21 cellular contexts compared by ENCODE assay signal in the genomic region with DNA sequence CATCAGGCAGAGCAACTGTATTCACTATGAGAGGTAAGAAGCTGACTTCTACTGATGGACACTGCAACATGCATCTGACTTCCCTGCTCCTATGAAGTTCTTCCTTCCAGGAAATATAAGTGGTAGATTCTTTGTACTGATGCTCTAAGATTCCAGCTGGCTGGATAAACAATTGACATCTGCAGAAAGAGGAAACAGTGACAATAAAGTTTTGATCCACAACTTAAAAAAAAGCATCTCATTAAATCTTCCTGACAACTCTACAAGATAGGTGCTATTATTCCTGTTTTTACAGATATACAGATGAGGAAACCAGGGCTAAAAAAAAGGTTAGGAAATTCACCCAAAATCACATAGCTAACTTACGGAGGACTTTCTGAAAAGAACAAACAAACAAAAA.
"Had no signal": no experiment of that assay in that cellular context is flagged by ENCODE, and none has a peak within 500 bp of the region (broad histone marks: within the 10 kb centered on the region; RNA-seq: fewer than 3 reads in every experiment).

No MANE protein-coding gene starts in this region.

- H3K27me3 Mint-ChIP-seq: effector memory CD8-positive, alpha-beta T cell; naive thymus-derived CD4-positive, alpha-beta T cell; progenitor cell of endocrine pancreas; stimulated activated naive B cell treated with anti-CD40 and anti-IgM and Interleukin-4, amounts not matched to agents 10 μg/mL and 1 μg/mL and 100 μg/mL, for 72 hours; stimulated activated naive CD8-positive, alpha-beta T cell treated with anti-CD3 and anti-CD28 coated beads, Interleukin-15, Interleukin-2, amounts not matched to agents 100 ng/mL and 50 ng/mL, for 24 hours had no signal

- H3K27ac Mint-ChIP-seq: nephron; neural progenitor cell; progenitor cell of endocrine pancreas; stimulated activated naive B cell treated with anti-CD40 and anti-IgM and Interleukin-4, amounts not matched to agents 10 μg/mL and 1 μg/mL and 100 μg/mL, for 72 hours; stimulated activated naive CD8-positive, alpha-beta T cell treated with anti-CD3 and anti-CD28 coated beads, Interleukin-15, Interleukin-2, amounts not matched to agents 100 ng/mL and 50 ng/mL, for 24 hours had no signal

- H3K4me3 Mint-ChIP-seq: effector memory CD8-positive, alpha-beta T cell; naive thymus-derived CD4-positive, alpha-beta T cell; nephron; neural progenitor cell; stimulated activated naive B cell treated with anti-CD40 and anti-IgM and Interleukin-4, amounts not matched to agents 10 μg/mL and 1 μg/mL and 100 μg/mL, for 72 hours; stimulated activated naive CD8-positive, alpha-beta T cell treated with anti-CD3 and anti-CD28 coated beads, Interleukin-15, Interleukin-2, amounts not matched to agents 100 ng/mL and 50 ng/mL, for 24 hours had no signal

- ATAC-seq: effector memory CD8-positive, alpha-beta T cell; esophagus mucosa; foreskin keratinocyte; gastroesophageal sphincter; heart left ventricle; left lobe of liver; naive thymus-derived CD4-positive, alpha-beta T cell; right lobe of liver; stimulated activated naive B cell treated with anti-CD40 and anti-IgM and Interleukin-4, amounts not matched to agents 10 μg/mL and 1 μg/mL and 100 μg/mL, for 72 hours had no signal

- H3K4me1 Mint-ChIP-seq: naive thymus-derived CD4-positive, alpha-beta T cell; nephron; neural progenitor cell; stimulated activated naive B cell treated with anti-CD40 and anti-IgM and Interleukin-4, amounts not matched to agents 10 μg/mL and 1 μg/mL and 100 μg/mL, for 72 hours had no signal

- DNase-seq: effector memory CD8-positive, alpha-beta T cell; foreskin keratinocyte; heart left ventricle; kidney; mesendoderm; midbrain; naive thymus-derived CD4-positive, alpha-beta T cell; right lobe of liver; small intestine; stimulated activated CD4-positive, alpha-beta T cell treated with anti-CD3 and anti-CD28 coated beads, Interleukin-15, amount 100 ng/mL, for 24 hours; stimulated activated CD4-positive, alpha-beta T cell treated with anti-CD3 and anti-CD28 coated beads, Interleukin-2, amount 100 ng/mL, for 48 hours; stimulated activated naive B cell treated with anti-CD40 and anti-IgM and Interleukin-4, amounts not matched to agents 10 μg/mL and 1 μg/mL and 100 μg/mL, for 72 hours; upper lobe of left lung; uterus had no signal

- H3K9me3 Mint-ChIP-seq: effector memory CD8-positive, alpha-beta T cell; naive thymus-derived CD4-positive, alpha-beta T cell; nephron; neural progenitor cell; stimulated activated naive B cell treated with anti-CD40 and anti-IgM and Interleukin-4, amounts not matched to agents 10 μg/mL and 1 μg/mL and 100 μg/mL, for 72 hours; stimulated activated naive CD8-positive, alpha-beta T cell treated with anti-CD3 and anti-CD28 coated beads, Interleukin-15, Interleukin-2, amounts not matched to agents 100 ng/mL and 50 ng/mL, for 24 hours had no signal
